Comparison of ENCODE assay signal across 8 cellular contexts in genomic region chr6:159134701-159135364, GRCh38. TPM values are rescaled to one million over a fixed set of nuclear protein-coding genes. Genes with fewer than 3 reads are reported as not detected.
DNase-seq lines count a peak whose midpoint lies in the region; ATAC-seq lines count a peak whose summit lies in the region.

No MANE protein-coding gene starts in this region.

- H3K27me3 ChIP-seq in GM23248 (replicated peaks; ENCODE audit: insufficient read depth): peaks cover 37% of the 10 kb centered on the region

- no peak overlapping the region for H3K9ac ChIP-seq in GM23248

- peak overlapping the region; percentile 19 for H3K27ac Mint-ChIP-seq in T-helper 17 cell

- H3K9me3 ChIP-seq in GM23248 (ENCODE audit: low read depth): no peaks in the 10 kb centered on the region
- H3K9me3 ChIP-seq in T-helper 17 cell (ENCODE audit: control insufficient read depth, low read length, poor library complexity, severe bottlenecking): no peaks in the 10 kb centered on the region

- peaks cover 32% of the 10 kb centered on the region for H3K27me3 Mint-ChIP-seq in T-helper 17 cell

- H3K36me3 Mint-ChIP-seq in T-helper 17 cell (ENCODE audit: low read depth): peaks cover 2% of the 10 kb centered on the region

- 14 to 15% methylated on average over 9 of the region's 9 CpGs for WGBS in GM23248 (ENCODE audit: low coverage in 1 of 2, low lambda C conversion rate in 2 of 2, missing lambda C conversion rate in 2 of 2), 2 experiments

- in situ Hi-C loops in GM23248 (cut with MboI): no loop called here

- peak; percentile 96 for ATAC-seq in T-helper 17 cell
- ATAC-seq in GM21447 (IDR thresholded peaks at IDR 0.05; ENCODE audit: unreplicated experiment): no peak

- peak; percentile 60 for DNase-seq in DMS79 treated with DMSO at 0.1 percent for 48 hours (lab: John Stamatoyannopoulos, UW)
- peak; percentile 69 for DNase-seq in GM23248
- peak; percentile 83 for DNase-seq in NCI-H1105 treated with DMSO at 0.1 percent for 48 hours (lab: John Stamatoyannopoulos, UW)
- DNase-seq in T-helper 17 cell: peak; percentile 46 to 70 (median 52)
- DNase-seq in amniotic epithelial cell (ENCODE audit: low read depth): peak; percentile 33
- DNase-seq in hepatic stellate cell (ENCODE audit: low spot score): peak; percentile 55
- DNase-seq in smooth muscle cell of the brain vasculature (ENCODE audit: low read depth, low spot score): peak; percentile 13

- H3K79me2 ChIP-seq in GM23248 (ENCODE audit: insufficient read depth): no peaks in the 10 kb centered on the region

- H3K4me2 ChIP-seq in GM23248 (ENCODE audit: unreplicated experiment): no peak overlapping the region

- no peaks in the 10 kb centered on the region for H3K36me3 ChIP-seq in GM23248 (ENCODE audit: low read depth)

- H3K27ac ChIP-seq in GM23248: no peak overlapping the region

- H3F3A ChIP-seq in GM23248 (ENCODE audit: insufficient read depth): no peaks in the 10 kb centered on the region

- no peak overlapping the region for H3K4me3 Mint-ChIP-seq in T-helper 17 cell

- H3K4me1 Mint-ChIP-seq in T-helper 17 cell: peaks cover 3% of the 10 kb centered on the region

- H4K20me1 ChIP-seq in GM23248 (ENCODE audit: insufficient read depth): no peaks in the 10 kb centered on the region

- no peaks in the 10 kb centered on the region for H3K9me2 ChIP-seq in GM23248 (ENCODE audit: insufficient read depth)

- no peak overlapping the region for H3K4me3 ChIP-seq in GM23248

- no peak overlapping the region for H2AFZ ChIP-seq in GM23248

- H3K4me1 ChIP-seq in GM23248 (ENCODE audit: insufficient read depth): no peaks in the 10 kb centered on the region

RNA-seq across cellular contexts. Expression of gene FNDC1, which starts 34.4 kb away (rescaled TPM):
- 4.8 and 5.2 TPM in 2 replicates for total RNA-seq in GM23248 (2014; rRNA removed; shearing (Covaris generic))
- 7.8 and 8.6 TPM in 2 replicates for polyA plus RNA-seq in GM23248 (2016; fragmentation: Nextera tagmentation; extraction: Ambion mirVana)
- not detected for total RNA-seq in T-helper 17 cell

Comparison
In these comparisons a context has a peak if more than half of its experiments do, and no peak if none do; other contexts are left out.
1. DNase-seq: peak in every context shown above with its lines; median percentile 83 in NCI-H1105 treated with DMSO at 0.1 percent for 48 hours; 69 in GM23248; 60 in DMS79 treated with DMSO at 0.1 percent for 48 hours; 55 in hepatic stellate cell; 52 in T-helper 17 cell; 33 in amniotic epithelial cell; 13 in smooth muscle cell of the brain vasculature.